Comparison of ENCODE assay signal across 1 cellular context in the genomic region with DNA sequence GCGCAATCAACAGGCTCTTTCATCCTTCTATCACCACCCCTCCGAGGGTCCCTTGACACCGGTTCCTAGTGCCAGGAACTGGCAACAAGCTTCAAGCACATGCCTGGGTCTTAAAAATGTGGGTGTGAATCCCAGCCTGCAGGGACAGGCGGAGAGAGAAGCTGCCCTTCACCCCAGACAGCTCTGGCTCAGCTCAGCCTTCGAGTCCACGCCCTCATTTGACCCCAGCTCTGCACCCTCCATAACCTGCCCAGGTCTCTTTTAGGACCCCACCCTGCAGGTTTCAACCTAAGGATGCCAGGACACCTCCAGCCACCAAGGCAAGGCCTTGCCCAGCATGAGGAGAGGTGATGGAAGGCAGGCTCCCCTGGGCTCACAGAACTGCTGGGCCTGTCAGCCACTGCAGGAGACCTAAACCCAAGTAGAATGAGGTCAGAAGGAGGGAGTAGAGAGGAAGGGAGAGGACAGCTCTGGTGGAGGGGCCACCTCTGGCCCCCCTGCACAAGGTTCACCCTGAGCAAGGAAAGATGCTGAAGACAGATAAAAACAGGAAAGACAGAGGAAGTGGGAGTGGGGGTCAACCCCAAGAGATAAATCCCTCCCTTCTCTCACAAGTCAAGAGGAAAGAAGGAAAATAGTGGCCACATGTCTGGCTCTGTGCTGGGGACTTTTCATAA.
TF ChIP-seq lines count a peak whose summit lies in the region.

No MANE protein-coding gene starts in this region.

TF ChIP-seq in K562, 482 proteins besides CTCF, POLR2A, EP300 and RAD21:
- TF ChIP-seq ZNF24 (IDR thresholded peaks at IDR 0.05) (no peak), PPARD (CRISPR knock-in tag; IDR thresholded peaks at IDR 0.05) (no peak), KDM4B (IDR thresholded peaks at IDR 0.05; ENCODE audit: borderline replicate concordance in 2 of 2, low read depth in 1 of 2) (no peak), ZNF133 (CRISPR knock-in tag; IDR thresholded peaks at IDR 0.05) (no peak), MAX (CRISPR knock-in tag; IDR thresholded peaks at IDR 0.05) (peak; percentile 24; the same call in 1 of the 2 replicates)
- TF ChIP-seq, protein P1, sequence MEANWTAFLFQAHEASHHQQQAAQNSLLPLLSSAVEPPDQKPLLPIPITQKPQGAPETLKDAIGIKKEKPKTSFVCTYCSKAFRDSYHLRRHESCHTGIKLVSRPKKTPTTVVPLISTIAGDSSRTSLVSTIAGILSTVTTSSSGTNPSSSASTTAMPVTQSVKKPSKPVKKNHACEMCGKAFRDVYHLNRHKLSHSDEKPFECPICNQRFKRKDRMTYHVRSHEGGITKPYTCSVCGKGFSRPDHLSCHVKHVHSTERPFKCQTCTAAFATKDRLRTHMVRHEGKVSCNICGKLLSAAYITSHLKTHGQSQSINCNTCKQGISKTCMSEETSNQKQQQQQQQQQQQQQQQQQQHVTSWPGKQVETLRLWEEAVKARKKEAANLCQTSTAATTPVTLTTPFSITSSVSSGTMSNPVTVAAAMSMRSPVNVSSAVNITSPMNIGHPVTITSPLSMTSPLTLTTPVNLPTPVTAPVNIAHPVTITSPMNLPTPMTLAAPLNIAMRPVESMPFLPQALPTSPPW (CRISPR knock-in tag; IDR thresholded peaks at IDR 0.05): peak; percentile 39; the same call in 1 of the 2 replicates
